12 cellular contexts compared by ENCODE assay signal in the genomic region with DNA sequence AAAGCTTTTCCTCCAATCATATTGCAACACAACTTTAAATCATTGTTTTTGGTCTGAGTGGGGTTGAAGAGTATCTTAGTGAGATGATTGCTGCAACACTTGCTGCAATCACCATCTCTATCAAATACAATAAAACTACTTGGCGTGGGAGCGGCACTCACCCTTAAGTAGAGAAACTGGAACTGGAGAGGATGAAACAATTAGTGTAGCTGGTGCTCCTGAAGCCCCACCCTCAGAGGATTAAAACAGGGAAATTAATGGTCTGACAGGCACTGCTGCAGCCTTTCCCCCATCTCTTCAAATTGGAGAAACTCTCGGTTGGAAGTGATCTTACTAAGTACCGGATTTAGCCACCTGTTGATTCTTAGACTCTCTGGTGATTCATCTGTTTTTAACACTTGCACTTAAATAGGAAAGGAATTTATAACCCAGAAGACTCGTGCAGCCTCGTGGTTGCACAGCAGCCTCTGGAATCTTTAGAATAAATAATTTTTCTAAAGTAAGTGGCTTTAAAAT.
A peak's percentile ranks its signal among the peaks of the same experiment; 100 is the strongest.
DNase-seq lines count a peak whose midpoint lies in the region; ATAC-seq lines count a peak whose summit lies in the region.
"Had no signal": no experiment of that assay in that cellular context is flagged by ENCODE, and none has a peak within 500 bp of the region (broad histone marks: within the 10 kb centered on the region; RNA-seq: fewer than 3 reads in every experiment).

No MANE protein-coding gene starts in this region.

- intact Hi-C loops in left colon (cut with DNase I, micrococcal nuclease), result no loop called here

- H3K4me1 ChIP-seq in SJCRH30, result peaks cover 14% of the 10 kb centered on the region
- H3K4me1 ChIP-seq: ascending aorta, uterus had no signal

- H3K4me3 ChIP-seq in SJCRH30, result no peak overlapping the region
- H3K4me3 ChIP-seq: ascending aorta, uterus had no signal

- H3K9me3 ChIP-seq in SJCRH30 (replicated peaks), result no peaks in the 10 kb centered on the region
- H3K9me3 ChIP-seq: ascending aorta had no signal

- DNase-seq in AG08396 (ENCODE audit: low spot score) (peak; percentile 26), M059J (ENCODE audit: low read depth) (peak; percentile 31), SJCRH30 (peak; percentile 44 to 76), left colon (no peak), 8988T (no peak), cerebellum (ENCODE audit: low spot score) (no peak)
- DNase-seq: naive B cell, NCI-H1694 had no signal

- H3K27me3 ChIP-seq in SJCRH30, result no peaks in the 10 kb centered on the region
- H3K27me3 ChIP-seq: ascending aorta, uterus had no signal

- H3K36me3 ChIP-seq in SJCRH30, result no peaks in the 10 kb centered on the region
- H3K36me3 ChIP-seq: ascending aorta, uterus had no signal

- H3K27ac ChIP-seq in SJCRH30, result no peak overlapping the region
- H3K27ac ChIP-seq: ascending aorta had no signal

- peak; percentile 80 for ATAC-seq in left colon
- ATAC-seq in HG03025 (IDR thresholded peaks at IDR 0.05; ENCODE audit: low FRiP score, unreplicated experiment), result no peak
- no peak for ATAC-seq in HG03457 (IDR thresholded peaks at IDR 0.05; ENCODE audit: unreplicated experiment)

Comparison
In these comparisons a context has a peak if more than half of its experiments do, and no peak if none do; other contexts are left out.
1. DNase-seq: peak in AG08396 (single experiment), M059J (single experiment) and SJCRH30 (2 of 2); none in left colon (0 of 2), 8988T (single experiment) and cerebellum (single experiment).